In genomic region chr1:201170533-201171062, GRCh38 we compare ENCODE assay signal across 8 cellular contexts. TPM values are rescaled to one million over a fixed set of nuclear protein-coding genes. Genes with fewer than 3 reads are reported as not detected.
DNase-seq lines count a peak whose midpoint lies in the region; ATAC-seq and TF ChIP-seq lines count a peak whose summit lies in the region.

No MANE protein-coding gene starts in this region.

- intact Hi-C loops in psoas muscle (cut with DNase I) (no loop called here), uterus (cut with DNase I; ENCODE audit: low total_unique reads) (no loop called here)

- peak; percentile 93 for DNase-seq in GM13977 (ENCODE audit: low spot score)
- DNase-seq in NCI-H1436 treated with DMSO at 0.1 percent for 48 hours (lab: John Stamatoyannopoulos, UW): peak; percentile 84
- peak; percentile 50 to 58 (median 58) for DNase-seq in T-helper 17 cell
- peak; percentile 17 to 95 (median 84) for DNase-seq in amygdala (lab: John Stamatoyannopoulos, UW)
- peak; percentile 97 for DNase-seq in right atrium auricular region (ENCODE audit: low spot score)
- DNase-seq in psoas muscle: peak; percentile 98
- peak; percentile 94 to 96 for DNase-seq in uterus

- H3K36me3 ChIP-seq in right atrium auricular region (no peaks in the 10 kb centered on the region), psoas muscle (ENCODE audit: insufficient read depth in 1 of 2, low read depth in 1 of 2) (no peaks in the 10 kb centered on the region), uterus (no peaks in the 10 kb centered on the region)

- H3K4me1 Mint-ChIP-seq in T-helper 17 cell: peaks cover 10% of the 10 kb centered on the region

- peaks cover 15% of the 10 kb centered on the region for H3K27me3 Mint-ChIP-seq in T-helper 17 cell

- peak overlapping the region; percentile 87 for H3K4me3 Mint-ChIP-seq in T-helper 17 cell

- H3K9me3 ChIP-seq in T-helper 17 cell (ENCODE audit: control insufficient read depth, low read length, poor library complexity, severe bottlenecking): no peaks in the 10 kb centered on the region
- no peaks in the 10 kb centered on the region for H3K9me3 ChIP-seq in right atrium auricular region
- no peaks in the 10 kb centered on the region for H3K9me3 ChIP-seq in psoas muscle
- no peaks in the 10 kb centered on the region for H3K9me3 ChIP-seq in uterus

- H3K27me3 ChIP-seq in right atrium auricular region (no peaks in the 10 kb centered on the region), psoas muscle (ENCODE audit: insufficient read depth in 3 of 3, low read length in 2 of 3) (no peaks in the 10 kb centered on the region), uterus (no peaks in the 10 kb centered on the region)

- H3K36me3 Mint-ChIP-seq in T-helper 17 cell (ENCODE audit: low read depth): peaks cover 3% of the 10 kb centered on the region

- ATAC-seq in HG02798 (IDR thresholded peaks at IDR 0.05; ENCODE audit: poor library complexity, unreplicated experiment) (peak; percentile 97), T-helper 17 cell (peak; percentile 94), psoas muscle (peak; percentile 85 to 90 (median 88))

- H3K4me3 ChIP-seq in right atrium auricular region (peak overlapping the region; percentile 49 to 70), psoas muscle (peak overlapping the region; percentile 78), uterus (peak overlapping the region; percentile 57 to 59)

- 2 to 4% (median 4%) methylated on average over 26 of the region's 26 CpGs for WGBS in psoas muscle, 3 donors

- H3K27ac Mint-ChIP-seq in T-helper 17 cell: peak overlapping the region; percentile 90

- TF ChIP-seq POLR2A in uterus (IDR thresholded peaks at IDR 0.05): peak; percentile 84 to 85

- in situ Hi-C loops in GM13977 (cut with MboI; ENCODE audit: low pct_unique_long_range_greater_than_20kb, low sequenced_read_pairs, unreplicated experiment): no loop called here

- H3K27ac ChIP-seq in right atrium auricular region: peak overlapping the region; percentile 92 to 95
- peak overlapping the region; percentile 98 for H3K27ac ChIP-seq in psoas muscle
- H3K27ac ChIP-seq in uterus: peak overlapping the region; percentile 75 to 92

- H3K4me1 ChIP-seq in right atrium auricular region (peaks cover 0 to 13% of the 10 kb centered on the region in 2 donors), psoas muscle (peaks cover 22% of the 10 kb centered on the region), uterus (no peaks in the 10 kb centered on the region)

- TF ChIP-seq CTCF in GM13977 (IDR thresholded peaks at IDR 0.05; ENCODE audit: extremely low read depth, insufficient read depth, missing control alignments) (no peak), right atrium auricular region (IDR thresholded peaks at IDR 0.05) (peak; percentile 15 to 29), psoas muscle (IDR thresholded peaks at IDR 0.05) (no peak), uterus (IDR thresholded peaks at IDR 0.05) (no peak)

RNA-seq across cellular contexts. Expression of gene TMEM9, which starts 16.3 kb away (rescaled TPM):
- total RNA-seq in T-helper 17 cell (10 to 100 TPM; 13.0 to 13.1 TPM), right atrium auricular region (10 to 100 TPM; 41.8 to 63.4 TPM), psoas muscle (10 to 100 TPM; 11.9 to 46.3 (median 32.3) TPM), uterus (100 to 1,000 TPM in 3 of 4 donors, 10 to 100 TPM in 1; 73.6 to 163 (median 117) TPM)
- polyA plus RNA-seq in psoas muscle: 10 to 100 TPM in 2 of 3 donors, 1 to 10 TPM in 1; 7.2 to 23.4 (median 12.9) TPM

RNA-seq across cellular contexts. Expression of gene IGFN1, which starts 20.0 kb away (rescaled TPM):
- total RNA-seq in T-helper 17 cell (not detected), right atrium auricular region (not detected), psoas muscle (100 to 1,000 TPM in 3 of 4 donors, 10 to 100 TPM in 1; 29.3 to 442 (median 247) TPM), uterus (1 to 10 TPM in 2 of 4 donors, under 1 TPM in 1, not detected in 1; 0.51 to 5.4 (median 2.1) TPM)
- polyA plus RNA-seq in psoas muscle: 10 to 100 TPM in 2 of 3 donors, 1 to 10 TPM in 1; 2.7 to 33.1 (median 22.0) TPM

RNA-seq across cellular contexts. Expression of gene ASCL5, which starts 43.6 kb away (rescaled TPM):
- total RNA-seq in T-helper 17 cell: under 1 TPM in 1 of 2 donors, not detected in 1; 0.27 TPM
- not detected for total RNA-seq in right atrium auricular region
- under 1 TPM in 2 of 4 donors, not detected in 2; 0.26 to 0.30 TPM for total RNA-seq in psoas muscle
- polyA plus RNA-seq in psoas muscle: not detected
- total RNA-seq in uterus: not detected

RNA-seq across cellular contexts. Expression of gene CACNA1S, which starts 58.4 kb away (rescaled TPM):
- total RNA-seq in T-helper 17 cell (not detected), right atrium auricular region (not detected), psoas muscle (100 to 1,000 TPM in 2 of 4 donors, 10 to 100 TPM in 2; 56.3 to 269 (median 158) TPM), uterus (under 1 TPM in 1 of 4 donors, not detected in 3; 0.07 TPM)
- polyA plus RNA-seq in psoas muscle: 10 to 100 TPM; 11.9 to 48.1 (median 25.5) TPM

Comparison
In these comparisons a context has a peak if more than half of its experiments do, and no peak if none do; other contexts are left out.
1. Peak in every context shown above with its lines: DNase-seq, ATAC-seq, H3K4me3 ChIP-seq and H3K27ac ChIP-seq.
2. CTCF ChIP-seq: peak in right atrium auricular region (2 of 2); none in GM13977 (single experiment), psoas muscle (single experiment) and uterus (0 of 4).
3. RNA of gene IGFN1, which starts 20.0 kb away (total RNA-seq): 29.3 to 442 TPM in psoas muscle; 0.51 to 5.4 TPM in uterus, not detected in right atrium auricular region and not detected in T-helper 17 cell; every median in the first group is over 4 times any median in the second.